10 cellular contexts compared by ENCODE assay signal in the genomic region with DNA sequence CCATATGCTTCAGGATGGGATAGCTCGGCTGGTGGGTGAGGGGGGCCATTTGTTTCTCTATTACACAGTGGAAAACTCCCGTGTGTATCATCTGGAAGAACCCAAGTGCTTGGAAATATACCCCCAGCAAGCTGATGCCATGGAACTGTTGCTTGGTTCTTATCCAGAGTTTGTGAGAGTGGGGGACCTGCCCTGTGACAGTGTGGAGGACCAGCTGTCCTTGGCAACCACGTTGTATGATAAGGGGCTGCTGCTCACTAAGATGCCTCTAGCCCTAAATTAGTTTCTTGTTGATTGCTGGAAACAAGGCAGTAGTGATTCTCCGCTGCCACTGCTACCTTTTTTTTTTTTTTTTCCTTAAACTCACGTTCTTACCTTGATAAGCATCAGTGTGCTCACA. TPM values are rescaled to one million over a fixed set of nuclear protein-coding genes. Genes with fewer than 3 reads are reported as not detected.
DNase-seq lines count a peak whose midpoint lies in the region; ATAC-seq, FAIRE-seq and TF ChIP-seq lines count a peak whose summit lies in the region.
"Had no signal": no experiment of that assay in that cellular context is flagged by ENCODE, and none has a peak within 500 bp of the region (broad histone marks: within the 10 kb centered on the region; RNA-seq: fewer than 3 reads in every experiment).

No MANE protein-coding gene starts in this region.

- no peak for TF ChIP-seq EP300 in A549 (IDR thresholded peaks at IDR 0.05)

- H3K9ac ChIP-seq in ES-I3 (ENCODE audit: low read depth, low read length) (peak overlapping the region; percentile 80; the same call in 1 of the 2 replicates), iPS-20b (ENCODE audit: low read depth, low read length) (no peak overlapping the region; the same call in 1 of the 2 replicates)

- H3K36me3 ChIP-seq in ES-I3 (ENCODE audit: insufficient read depth, low read length) (peaks cover 2% of the 10 kb centered on the region; the same call in 1 of the 2 replicates), iPS-20b (ENCODE audit: insufficient read depth, low read depth, low read length) (peaks cover 10% of the 10 kb centered on the region)

- no peak for TF ChIP-seq CTCF in A549 (IDR thresholded peaks at IDR 0.05)
- TF ChIP-seq CTCF in activated CD8-positive, alpha-beta T cell treated with anti-CD3 and anti-CD28 coated beads for 36 hours (IDR thresholded peaks at IDR 0.05) = no peak
- no peak for TF ChIP-seq CTCF in foreskin keratinocyte (conservative IDR thresholded peaks at IDR 0.05)

- intact Hi-C loops in activated CD8-positive, alpha-beta T cell treated with anti-CD3 and anti-CD28 coated beads for 36 hours (cut with micrococcal nuclease) = no loop called here

- H3K9me3 Mint-ChIP-seq in activated CD8-positive, alpha-beta T cell treated with anti-CD3 and anti-CD28 coated beads for 36 hours = peaks cover 2% of the 10 kb centered on the region

- H3K27ac ChIP-seq in A549 (no peak overlapping the region), iPS-20b (ENCODE audit: low read length) (no peak overlapping the region), foreskin keratinocyte (no peak overlapping the region)

- peak overlapping the region; percentile 82 for H3K4me3 Mint-ChIP-seq in activated CD8-positive, alpha-beta T cell treated with anti-CD3 and anti-CD28 coated beads for 36 hours

- POLR2A ChIA-PET in A549 (lab: Yijun Ruan, JAX) = no interaction called here
- POLR2A ChIA-PET in activated CD8-positive, alpha-beta T cell treated with anti-CD3 and anti-CD28 coated beads for 36 hours (lab: Charles Lee) = interaction anchor here (1.7 kb wide), 1 partner anchor 76 kb away, joined by 11 read pairs; a partner anchor contains a TSS

- H3K27ac Mint-ChIP-seq in activated CD8-positive, alpha-beta T cell treated with anti-CD3 and anti-CD28 coated beads for 36 hours = no peak overlapping the region

- TF ChIP-seq RAD21 in A549 (conservative IDR thresholded peaks at IDR 0.05 in 1 of 2, IDR thresholded peaks at IDR 0.05 in 1 of 2) = no peak

- TF ChIP-seq POLR2A in A549 (IDR thresholded peaks at IDR 0.05; ENCODE audit: low read length) = no peak

- CTCF ChIA-PET in A549 (lab: Yijun Ruan, JAX) = interaction anchor here (5.5 kb wide), 1 partner anchor 16 kb away, joined by 26 read pairs; no protein-coding TSS in a partner anchor
- CTCF ChIA-PET in activated CD8-positive, alpha-beta T cell treated with anti-CD3 and anti-CD28 coated beads for 36 hours (lab: Charles Lee) = no interaction called here

- WGBS in A549 (ENCODE audit: missing lambda C conversion rate) = 82% methylated on average over 5 of the region's 5 CpGs

- H3K4me1 ChIP-seq in A549 = peaks cover 18% of the 10 kb centered on the region; the same call in 2 of the 3 replicates
- H3K4me1 ChIP-seq in ES-I3 (ENCODE audit: insufficient read depth, low read length) = 0 out of 2 replicates have a peak, but pooled peaks cover 6% of the 10 kb centered on the region
- peaks cover 12% of the 10 kb centered on the region; the same call in 1 of the 2 replicates for H3K4me1 ChIP-seq in iPS-20b (ENCODE audit: insufficient read depth, low read length)
- no peaks in the 10 kb centered on the region for H3K4me1 ChIP-seq in foreskin keratinocyte

- no peak for DNase-seq in A549 (ENCODE audit: low read depth in 1 of 2, low spot score in 1 of 2)
- no peak for DNase-seq in activated CD8-positive, alpha-beta T cell treated with anti-CD3 and anti-CD28 coated beads for 36 hours
- DNase-seq in NOMO-1 treated with dmso at 0.1 percent for 144 hours (lab: John Stamatoyannopoulos, UW; ENCODE audit: unreplicated experiment) = no peak
- no peak for DNase-seq in foreskin keratinocyte
- DNase-seq: aorta, NCI-H187 treated with DMSO at 0.1 percent for 48 hours had no signal

- ATAC-seq in A549 (no peak), GM18861 (IDR thresholded peaks at IDR 0.05; ENCODE audit: unreplicated experiment) (no peak), GM21717 (IDR thresholded peaks at IDR 0.05; ENCODE audit: unreplicated experiment) (no peak), foreskin keratinocyte (no peak)
- ATAC-seq in activated CD8-positive, alpha-beta T cell treated with anti-CD3 and anti-CD28 coated beads for 36 hours = no peak

- peaks cover 39% of the 10 kb centered on the region for H3K4me1 Mint-ChIP-seq in activated CD8-positive, alpha-beta T cell treated with anti-CD3 and anti-CD28 coated beads for 36 hours (ENCODE audit: low read depth)

- H3K9me3 ChIP-seq in A549 (no peaks in the 10 kb centered on the region), ES-I3 (ENCODE audit: control insufficient read depth, insufficient read depth, low read length) (no peaks in the 10 kb centered on the region), iPS-20b (ENCODE audit: insufficient read depth, low read depth, low read length) (no peaks in the 10 kb centered on the region)

- peaks cover 2% of the 10 kb centered on the region for H3K27me3 Mint-ChIP-seq in activated CD8-positive, alpha-beta T cell treated with anti-CD3 and anti-CD28 coated beads for 36 hours

- H3K27me3 ChIP-seq in iPS-20b (ENCODE audit: insufficient read depth, low read length) = peaks cover 7% of the 10 kb centered on the region; the same call in 1 of the 2 replicates
- H3K27me3 ChIP-seq in foreskin keratinocyte = no peaks in the 10 kb centered on the region

- H3K36me3 Mint-ChIP-seq in activated CD8-positive, alpha-beta T cell treated with anti-CD3 and anti-CD28 coated beads for 36 hours (ENCODE audit: low read depth) = peaks cover 44% of the 10 kb centered on the region

- H3K4me3 ChIP-seq in A549 (no peak overlapping the region), iPS-20b (ENCODE audit: low read length) (peak overlapping the region; percentile 75)

- H3K4me2 ChIP-seq in A549 = peak overlapping the region; percentile 92

- FAIRE-seq in A549 (lab: Jason Lieb, UNC) = no peak

TF ChIP-seq in A549, 52 proteins besides CTCF, POLR2A, EP300 and RAD21 (continues in another document):
- TF ChIP-seq PHF8 (IDR thresholded peaks at IDR 0.05; ENCODE audit: borderline replicate concordance, low read depth) = no peak
- no peak for TF ChIP-seq CBX8 (IDR thresholded peaks at IDR 0.05)
- TF ChIP-seq ZC3H11A (IDR thresholded peaks at IDR 0.05) = no peak
- no peak for TF ChIP-seq EHMT2 (IDR thresholded peaks at IDR 0.05; ENCODE audit: low read depth)
- TF ChIP-seq FOSL2 (IDR thresholded peaks at IDR 0.05) = no peak
- TF ChIP-seq FOSL2 (CRISPR knock-in tag; IDR thresholded peaks at IDR 0.05) = no peak
- no peak for TF ChIP-seq BHLHE40 (IDR thresholded peaks at IDR 0.05; ENCODE audit: low read depth, low read length)
- TF ChIP-seq RNF2 (IDR thresholded peaks at IDR 0.05; ENCODE audit: borderline replicate concordance, low read depth) = no peak
- no peak for TF ChIP-seq RCOR1 (IDR thresholded peaks at IDR 0.05; ENCODE audit: low read depth, low read length)
- no peak for TF ChIP-seq HEYL (CRISPR knock-in tag; IDR thresholded peaks at IDR 0.05)
- TF ChIP-seq, protein P1, sequence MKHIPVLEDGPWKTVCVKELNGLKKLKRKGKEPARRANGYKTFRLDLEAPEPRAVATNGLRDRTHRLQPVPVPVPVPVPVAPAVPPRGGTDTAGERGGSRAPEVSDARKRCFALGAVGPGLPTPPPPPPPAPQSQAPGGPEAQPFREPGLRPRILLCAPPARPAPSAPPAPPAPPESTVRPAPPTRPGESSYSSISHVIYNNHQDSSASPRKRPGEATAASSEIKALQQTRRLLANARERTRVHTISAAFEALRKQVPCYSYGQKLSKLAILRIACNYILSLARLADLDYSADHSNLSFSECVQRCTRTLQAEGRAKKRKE (CRISPR knock-in tag; IDR thresholded peaks at IDR 0.05; ENCODE audit: low read depth) = no peak
- no peak for TF ChIP-seq TP53 (CRISPR knock-in tag; IDR thresholded peaks at IDR 0.05)
- TF ChIP-seq, protein P2, sequence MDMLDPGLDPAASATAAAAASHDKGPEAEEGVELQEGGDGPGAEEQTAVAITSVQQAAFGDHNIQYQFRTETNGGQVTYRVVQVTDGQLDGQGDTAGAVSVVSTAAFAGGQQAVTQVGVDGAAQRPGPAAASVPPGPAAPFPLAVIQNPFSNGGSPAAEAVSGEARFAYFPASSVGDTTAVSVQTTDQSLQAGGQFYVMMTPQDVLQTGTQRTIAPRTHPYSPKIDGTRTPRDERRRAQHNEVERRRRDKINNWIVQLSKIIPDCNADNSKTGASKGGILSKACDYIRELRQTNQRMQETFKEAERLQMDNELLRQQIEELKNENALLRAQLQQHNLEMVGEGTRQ (IDR thresholded peaks at IDR 0.05) = no peak
- TF ChIP-seq CHD2 (IDR thresholded peaks at IDR 0.05; ENCODE audit: low read length, partially characterized antibody) = no peak
- no peak for TF ChIP-seq HDAC2 (IDR thresholded peaks at IDR 0.05)
- no peak for TF ChIP-seq KDM5A (IDR thresholded peaks at IDR 0.05)

RNA-seq across cellular contexts. Expression of a gene that starts 1.9 kb away (rescaled TPM):
- polyA plus RNA-seq in A549 (2011; rRNA removed) (11.4 and 11.9 TPM in 2 replicates), A549 (2017; fragmentation: RNase III; extraction: RNeasy Plus Mini Kit Qiagen cat#74134 plus additional on column Dnase treatment) (16.5 to 17.5 TPM (median 17.1 TPM) in 3 replicates), foreskin keratinocyte (10.7 and 12.2 TPM in 2 replicates)
- polyA plus RNA-seq in A549 (2012; cell fraction: cytosol; rRNA removed) = 16.2 and 22.3 TPM in 2 replicates
- polyA plus RNA-seq in A549 (2012; cell fraction: nucleus; rRNA removed) = 18.7 and 24.0 TPM in 2 replicates
- 20.1 and 21.5 TPM in 2 replicates for polyA minus RNA-seq in A549 (2011; rRNA and poly(A)+ RNA removed)
- 10 to 100 TPM; 14.2 to 15.2 TPM for total RNA-seq in activated CD8-positive, alpha-beta T cell treated with anti-CD3 and anti-CD28 coated beads for 36 hours
- total RNA-seq in foreskin keratinocyte = 16.1 and 16.8 TPM in 2 replicates

RNA-seq across cellular contexts. Expression of a gene that starts 34.3 kb away (rescaled TPM):
- polyA plus RNA-seq in A549 (2011; rRNA removed) (134 and 151 TPM in 2 replicates), A549 (2017; fragmentation: RNase III; extraction: RNeasy Plus Mini Kit Qiagen cat#74134 plus additional on column Dnase treatment) (34.6 to 41.2 TPM (median 40.8 TPM) in 3 replicates), foreskin keratinocyte (26.1 and 27.6 TPM in 2 replicates)
- 53.2 and 62.9 TPM in 2 replicates for polyA plus RNA-seq in A549 (2012; cell fraction: cytosol; rRNA removed)
- polyA plus RNA-seq in A549 (2012; cell fraction: nucleus; rRNA removed) = 91.2 and 105 TPM in 2 replicates
- 164 and 177 TPM in 2 replicates for polyA minus RNA-seq in A549 (2011; rRNA and poly(A)+ RNA removed)
- 10 to 100 TPM; 31.8 to 33.0 TPM for total RNA-seq in activated CD8-positive, alpha-beta T cell treated with anti-CD3 and anti-CD28 coated beads for 36 hours
- total RNA-seq in foreskin keratinocyte = 42.5 and 42.6 TPM in 2 replicates

RNA-seq across cellular contexts. Expression of a gene that starts 44.3 kb away (rescaled TPM):
- polyA plus RNA-seq in A549 (2011; rRNA removed) (7.7 and 9.0 TPM in 2 replicates), A549 (2017; fragmentation: RNase III; extraction: RNeasy Plus Mini Kit Qiagen cat#74134 plus additional on column Dnase treatment) (5.3 to 8.0 TPM (median 7.5 TPM) in 3 replicates), foreskin keratinocyte (3.1 and 3.3 TPM in 2 replicates)
- polyA plus RNA-seq in A549 (2012; cell fraction: cytosol; rRNA removed) = 6.5 TPM in 2 replicates
- polyA plus RNA-seq in A549 (2012; cell fraction: nucleus; rRNA removed) = 7.8 and 8.5 TPM in 2 replicates
- 8.8 and 9.4 TPM in 2 replicates for polyA minus RNA-seq in A549 (2011; rRNA and poly(A)+ RNA removed)
- 1 to 10 TPM; 1.2 to 1.3 TPM for total RNA-seq in activated CD8-positive, alpha-beta T cell treated with anti-CD3 and anti-CD28 coated beads for 36 hours
- total RNA-seq in foreskin keratinocyte = 2.0 and 2.3 TPM in 2 replicates
